ENCODE assay signal across 20 cellular contexts in genomic region chr21:41750051-41750450, GRCh38. TPM values are rescaled to one million over a fixed set of nuclear protein-coding genes. Genes with fewer than 3 reads are reported as not detected.
A peak's percentile ranks its signal among the peaks of the same experiment; 100 is the strongest.
DNase-seq lines count a peak whose midpoint lies in the region; ATAC-seq and TF ChIP-seq lines count a peak whose summit lies in the region.
"Had no signal": no experiment of that assay in that cellular context is flagged by ENCODE, and none has a peak within 500 bp of the region (broad histone marks: within the 10 kb centered on the region; RNA-seq: fewer than 3 reads in every experiment).

No MANE protein-coding gene starts in this region.

- in situ Hi-C loops in transverse colon (cut with MboI; ENCODE audit: low pct_ligation_motif_present in 1 of 4, low pct_unique_long_range_greater_than_20kb in 1 of 4, low sequenced_read_pairs in 3 of 4): no loop called here

- 89% methylated on average over 7 of the region's 7 CpGs; no CpG with 5 or more reads in 1 of the 2 donors for WGBS in transverse colon (ENCODE audit: low coverage in 1 of 2), 2 donors

- no peak for TF ChIP-seq EP300 in transverse colon (IDR thresholded peaks at IDR 0.05; ENCODE audit: low read depth)

- no peak overlapping the region for H3K4me3 ChIP-seq in MG63
- H3K4me3 ChIP-seq in transverse colon: no peak overlapping the region
- H3K4me3 ChIP-seq: adrenal gland, gastroesophageal sphincter, SJSA1 had no signal

- H3K27me3 ChIP-seq in MG63 (no peaks in the 10 kb centered on the region), transverse colon (no peaks in the 10 kb centered on the region)
- H3K27me3 ChIP-seq: adrenal gland, SJSA1 had no signal

- H3K9me3 ChIP-seq in MG63 (no peaks in the 10 kb centered on the region), transverse colon (no peaks in the 10 kb centered on the region)
- H3K9me3 ChIP-seq: adrenal gland, gastroesophageal sphincter, SJSA1 had no signal

- TF ChIP-seq POLR2A in transverse colon (IDR thresholded peaks at IDR 0.05): no peak

- intact Hi-C loops in posterior vena cava (cut with DNase I): no loop called here
- intact Hi-C loops in transverse colon (cut with DNase I; ENCODE audit: low total_unique reads): no loop called here

- no peak overlapping the region for H3K27ac ChIP-seq in transverse colon
- H3K27ac ChIP-seq: adrenal gland, gastroesophageal sphincter, HL-60, parathyroid adenoma, SJSA1 had no signal

- H3K4me1 ChIP-seq in transverse colon: peaks cover 0 to 3% (median 0%) of the 10 kb centered on the region in 4 donors
- H3K4me1 ChIP-seq: adrenal gland, gastroesophageal sphincter, parathyroid adenoma had no signal

- DNase-seq in Daoy (ENCODE audit: low read depth): peak; percentile 63
- DNase-seq in MG63: peak; percentile 73
- peak; percentile 43 for DNase-seq in posterior vena cava (ENCODE audit: low spot score)
- no peak for DNase-seq in transverse colon
- DNase-seq in activated CD8-positive, alpha-beta memory T cell treated with anti-CD3 and anti-CD28 coated beads, Interleukin-2, amount 50 U/mL, for 48 hours: no peak
- DNase-seq: activated gamma-delta T cell; adrenal gland; CD4-positive, alpha-beta memory T cell; DMS53; naive B cell; NCI-H1694 treated with DMSO at 0.1 percent for 48 hours; NCI-H774 had no signal

- H3K36me3 ChIP-seq in MG63 (no peaks in the 10 kb centered on the region), transverse colon (no peaks in the 10 kb centered on the region)
- H3K36me3 ChIP-seq: adrenal gland, gastroesophageal sphincter, SJSA1 had no signal

- ATAC-seq in esophagus mucosa (peak; percentile 58), GM18511 (IDR thresholded peaks at IDR 0.05; ENCODE audit: unreplicated experiment) (no peak), HG02885 (IDR thresholded peaks at IDR 0.05; ENCODE audit: poor library complexity, unreplicated experiment) (no peak)
- ATAC-seq: gastroesophageal sphincter; stimulated activated memory B cell treated with anti-CD40 and anti-IgM and Interleukin-4, amounts not matched to agents 10 μg/mL and 1 μg/mL and 100 μg/mL, for 72 hours had no signal

- no peak for TF ChIP-seq CTCF in transverse colon (IDR thresholded peaks at IDR 0.05)

RNA-seq across cellular contexts. Expression of gene RIPK4, which starts 16.8 kb away (rescaled TPM):
- total RNA-seq in Daoy (2014; rRNA removed; shearing (Covaris generic)): 33.6 and 39.5 TPM in 2 replicates
- 0.76 and 2.2 TPM in 2 replicates for total RNA-seq in MG63 (2014; rRNA removed; shearing (Covaris generic); ENCODE audit: low replicate concordance)
- 51.1 TPM for total RNA-seq in esophagus mucosa
- 1 to 10 TPM in 1 of 2 donors, under 1 TPM in 1; 0.69 to 1.0 TPM for total RNA-seq in posterior vena cava
- total RNA-seq in transverse colon: 10 to 100 TPM in 2 of 4 donors, 1 to 10 TPM in 2; 4.4 to 20.5 (median 10.6) TPM

Comparison
In these comparisons a context has a peak if more than half of its experiments do, and no peak if none do; other contexts are left out.
1. DNase-seq: peak in Daoy (single experiment), MG63 (single experiment) and posterior vena cava (single experiment); none in transverse colon (single experiment) and activated CD8-positive, alpha-beta memory T cell treated with anti-CD3 and anti-CD28 coated beads, Interleukin-2, amount 50 U/mL, for 48 hours (single experiment).